21 cellular contexts compared by ENCODE assay signal in the genomic region with DNA sequence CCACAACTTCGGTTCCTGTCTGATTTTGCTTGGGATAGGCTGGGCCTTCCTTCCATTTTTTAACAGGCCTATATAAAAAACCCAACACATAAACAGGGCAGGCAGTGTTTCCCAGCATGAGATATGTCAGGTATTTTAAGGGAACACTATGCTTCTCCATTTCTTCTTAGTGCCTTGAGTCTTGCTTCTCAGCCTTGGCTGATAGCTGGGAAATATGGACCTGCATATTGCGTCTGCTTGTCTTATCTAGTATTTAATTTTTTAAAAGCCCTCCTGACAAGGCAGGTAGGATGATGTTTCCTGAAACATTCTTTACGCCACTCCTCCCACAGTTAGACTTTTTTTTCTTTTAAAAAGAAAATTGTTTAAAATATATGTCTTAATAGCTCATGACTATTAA.
"Had no signal": no experiment of that assay in that cellular context is flagged by ENCODE, and none has a peak within 500 bp of the region (broad histone marks: within the 10 kb centered on the region; RNA-seq: fewer than 3 reads in every experiment).

No MANE protein-coding gene starts in this region.

- H3K36me3 ChIP-seq: heart right ventricle, left lung, lower lobe of right lung, ovary, right atrium auricular region, right lobe of liver, tibial nerve, upper lobe of left lung had no signal

- H3K36me3 Mint-ChIP-seq: natural killer cell treated with Interleukin-12 subunit alpha and Interleukin-12 subunit beta and Interleukin-15 and Interleukin-18, amount 100 ng/mL, for 72 hours had no signal

- H3K4me1 ChIP-seq: right atrium auricular region had no signal

- H3K9me3 Mint-ChIP-seq: naive thymus-derived CD4-positive, alpha-beta T cell; natural killer cell treated with Interleukin-12 subunit alpha and Interleukin-12 subunit beta and Interleukin-15 and Interleukin-18, amount 100 ng/mL, for 72 hours; stimulated activated naive CD8-positive, alpha-beta T cell treated with anti-CD3 and anti-CD28 coated beads, Interleukin-15, Interleukin-2, amounts not matched to agents 100 ng/mL and 50 ng/mL, for 24 hours had no signal

- DNase-seq: mesendoderm; midbrain; naive thymus-derived CD4-positive, alpha-beta T cell; ovary; stimulated activated CD4-positive, alpha-beta T cell treated with anti-CD3 and anti-CD28 coated beads, Interleukin-1b, Interleukin-23, amount 100 ng/mL, for 48 hours; stimulated activated CD4-positive, alpha-beta T cell treated with anti-CD3 and anti-CD28 coated beads, Interleukin-2, amount 100 ng/mL, for 48 hours; stimulated activated naive CD4-positive, alpha-beta T cell; substantia nigra had no signal

- H3K27ac Mint-ChIP-seq: progenitor cell of endocrine pancreas; stimulated activated naive CD8-positive, alpha-beta T cell treated with anti-CD3 and anti-CD28 coated beads, Interleukin-15, Interleukin-2, amounts not matched to agents 100 ng/mL and 50 ng/mL, for 24 hours had no signal

- H3K9me3 ChIP-seq: heart right ventricle, left lung, lower lobe of right lung, mucosa of descending colon, ovary, right atrium auricular region, right lobe of liver, tibial nerve, upper lobe of left lung had no signal

- H3K79me2 ChIP-seq: hepatocyte had no signal

- ATAC-seq: heart right ventricle; naive thymus-derived CD4-positive, alpha-beta T cell; natural killer cell treated with Interleukin-12 subunit alpha and Interleukin-12 subunit beta and Interleukin-15 and Interleukin-18, amount 100 ng/mL, for 72 hours had no signal

- H3K27ac ChIP-seq: heart right ventricle, hepatocyte, left lung, lower lobe of right lung, ovary, right atrium auricular region, right lobe of liver, tibial nerve, upper lobe of left lung had no signal

- H2AFZ ChIP-seq: hepatocyte had no signal

- H3K27me3 ChIP-seq: hepatocyte, left lung, ovary, right atrium auricular region, right lobe of liver, tibial nerve, upper lobe of left lung had no signal

- H3K4me3 ChIP-seq: heart right ventricle, hepatocyte, left lung, lower lobe of right lung, mucosa of descending colon, ovary, right atrium auricular region, right lobe of liver, smooth muscle cell, tibial nerve, upper lobe of left lung had no signal

- H3K4me2 ChIP-seq: hepatocyte, smooth muscle cell had no signal

- H3K4me3 Mint-ChIP-seq: naive thymus-derived CD4-positive, alpha-beta T cell; natural killer cell treated with Interleukin-12 subunit alpha and Interleukin-12 subunit beta and Interleukin-15 and Interleukin-18, amount 100 ng/mL, for 72 hours; stimulated activated naive CD8-positive, alpha-beta T cell treated with anti-CD3 and anti-CD28 coated beads, Interleukin-15, Interleukin-2, amounts not matched to agents 100 ng/mL and 50 ng/mL, for 24 hours had no signal

- H3K27me3 Mint-ChIP-seq: naive thymus-derived CD4-positive, alpha-beta T cell; progenitor cell of endocrine pancreas; stimulated activated naive CD8-positive, alpha-beta T cell treated with anti-CD3 and anti-CD28 coated beads, Interleukin-15, Interleukin-2, amounts not matched to agents 100 ng/mL and 50 ng/mL, for 24 hours had no signal
